Comparison of ENCODE assay signal across 1 cellular context in genomic region chr10:5527332-5528200, GRCh38.
TF ChIP-seq lines count a peak whose summit lies in the region.

No MANE protein-coding gene starts in this region.

TF ChIP-seq in HepG2, 621 proteins besides CTCF, POLR2A, EP300 and RAD21:
- no peak for TF ChIP-seq GLI4 (CRISPR knock-in tag; IDR thresholded peaks at IDR 0.05; ENCODE audit: borderline replicate concordance)
- no peak for TF ChIP-seq ZNF460 (CRISPR knock-in tag; IDR thresholded peaks at IDR 0.05; ENCODE audit: borderline replicate concordance)
- TF ChIP-seq HNRNPL (IDR thresholded peaks at IDR 0.05; ENCODE audit: low read depth, low read length) = 0 out of 2 replicates have a peak, but pooled peaks have one; percentile 48
- no peak for TF ChIP-seq ARHGAP35 (CRISPR knock-in tag; IDR thresholded peaks at IDR 0.05; ENCODE audit: borderline replicate concordance)
- no peak for TF ChIP-seq NONO (IDR thresholded peaks at IDR 0.05)
- 0 out of 2 replicates have a peak, but pooled peaks have one; percentile 1 for TF ChIP-seq NONO (CRISPR knock-in tag; conservative IDR thresholded peaks at IDR 0.05)
- TF ChIP-seq GMEB1 (CRISPR knock-in tag; IDR thresholded peaks at IDR 0.05; ENCODE audit: borderline replicate concordance) = peak; percentile 11; the same call in 1 of the 2 replicates
- TF ChIP-seq KMT2A (CRISPR knock-in tag; IDR thresholded peaks at IDR 0.05) = 0 out of 2 replicates have a peak, but pooled peaks have one; percentile 5
- TF ChIP-seq ZNF598 (CRISPR knock-in tag; IDR thresholded peaks at IDR 0.05; ENCODE audit: borderline replicate concordance) = 0 out of 2 replicates have a peak, but pooled peaks have one; percentile 46
- TF ChIP-seq MAX (IDR thresholded peaks at IDR 0.05) = peak; percentile 4; the same call in 1 of the 2 replicates
